ENCODE assay signal across 21 cellular contexts in genomic region chr1:53653200-53653575, GRCh38.
"Had no signal": no experiment of that assay in that cellular context is flagged by ENCODE, and none has a peak within 500 bp of the region (broad histone marks: within the 10 kb centered on the region; RNA-seq: fewer than 3 reads in every experiment).

No MANE protein-coding gene starts in this region.

- H3K4me1 Mint-ChIP-seq: memory B cell had no signal

- ATAC-seq: effector memory CD8-positive, alpha-beta T cell; gastrocnemius medialis; lower lobe of right lung; natural killer cell treated with Interleukin-12 subunit alpha and Interleukin-12 subunit beta and Interleukin-15 and Interleukin-18, amount 100 ng/mL, for 72 hours had no signal

- H3K4me3 Mint-ChIP-seq: central memory CD8-positive, alpha-beta T cell; effector memory CD8-positive, alpha-beta T cell; memory B cell; natural killer cell treated with Interleukin-12 subunit alpha and Interleukin-12 subunit beta and Interleukin-15 and Interleukin-18, amount 100 ng/mL, for 72 hours had no signal

- H3K36me3 ChIP-seq: esophagus muscularis mucosa, gastrocnemius medialis, left ventricle myocardium inferior, lower lobe of right lung, ovary, right lobe of liver, stomach had no signal

- H3K27me3 ChIP-seq: gastrocnemius medialis, ovary, right lobe of liver had no signal

- H3K36me3 Mint-ChIP-seq: memory B cell; natural killer cell treated with Interleukin-12 subunit alpha and Interleukin-12 subunit beta and Interleukin-15 and Interleukin-18, amount 100 ng/mL, for 72 hours had no signal

- H3K4me3 ChIP-seq: esophagus muscularis mucosa, gastrocnemius medialis, left ventricle myocardium inferior, lower lobe of right lung, ovary, right lobe of liver, skin epidermis, stomach had no signal

- H3K4me1 ChIP-seq: esophagus muscularis mucosa, gastrocnemius medialis, left ventricle myocardium inferior, lower lobe of right lung, right lobe of liver, stomach had no signal

- DNase-seq: effector memory CD8-positive, alpha-beta T cell; glutamatergic neuron; islet precursor cell; left ventricle myocardium inferior; lower lobe of right lung; midbrain; stimulated activated CD4-positive, alpha-beta T cell treated with anti-CD3 and anti-CD28 coated beads, Interleukin-12 subunit alpha, Interleukin-12 subunit beta, amount 100 ng/mL, for 4 hours; stimulated activated naive CD4-positive, alpha-beta T cell; stomach; substantia nigra; trophoblast cell had no signal

- H3K27ac Mint-ChIP-seq: effector memory CD8-positive, alpha-beta T cell; memory B cell; natural killer cell treated with Interleukin-12 subunit alpha and Interleukin-12 subunit beta and Interleukin-15 and Interleukin-18, amount 100 ng/mL, for 72 hours; progenitor cell of endocrine pancreas had no signal

- H3K9me3 ChIP-seq: esophagus muscularis mucosa, gastrocnemius medialis, left ventricle myocardium inferior, lower lobe of right lung, ovary, right lobe of liver, stomach had no signal

- H3K9me3 Mint-ChIP-seq: central memory CD8-positive, alpha-beta T cell; effector memory CD8-positive, alpha-beta T cell; memory B cell; natural killer cell treated with Interleukin-12 subunit alpha and Interleukin-12 subunit beta and Interleukin-15 and Interleukin-18, amount 100 ng/mL, for 72 hours had no signal

- H3K27ac ChIP-seq: epithelial cell of prostate, esophagus muscularis mucosa, gastrocnemius medialis, left ventricle myocardium inferior, lower lobe of right lung, ovary, right lobe of liver, skin epidermis, stomach had no signal
